8 cellular contexts compared by ENCODE assay signal in genomic region chr1:157948547-157949152, GRCh38. TPM values are rescaled to one million over a fixed set of nuclear protein-coding genes. Genes with fewer than 3 reads are reported as not detected.
DNase-seq lines count a peak whose midpoint lies in the region; ATAC-seq and TF ChIP-seq lines count a peak whose summit lies in the region.

No MANE protein-coding gene starts in this region.

- intact Hi-C loops in Right ventricle myocardium superior (cut with DNase I): loop anchor here (1.0 to 5.0 kb wide), 2 partner anchors 70 to 366 kb away; no protein-coding TSS in a partner anchor
- intact Hi-C loops in cardiac septum (cut with DNase I): loop anchor here (10.0 kb wide), 1 partner anchor 374 kb away; no protein-coding TSS in a partner anchor

- peak; percentile 42 for TF ChIP-seq CTCF in foreskin fibroblast (IDR thresholded peaks at IDR 0.05; ENCODE audit: low read depth, low read length)

- peak; percentile 94 for ATAC-seq in Right ventricle myocardium superior (ENCODE audit: poor library complexity)
- ATAC-seq in GM18511 (IDR thresholded peaks at IDR 0.05; ENCODE audit: unreplicated experiment): no peak

- no peak overlapping the region for H3K4me3 ChIP-seq in foreskin fibroblast (ENCODE audit: low read depth in 1 of 2, low read length in 2 of 2)

- DNase-seq in Right ventricle myocardium superior (no peak), cardiac septum (ENCODE audit: low spot score) (no peak), RKO (ENCODE audit: low spot score) (peak; percentile 52), foreskin fibroblast (peak; percentile 23 to 60), renal cortical epithelial cell (ENCODE audit: low read depth) (peak; percentile 65), epidermal melanocyte (ENCODE audit: insufficient read length, low spot score) (no peak), NCI-H1048 (lab: John Stamatoyannopoulos, UW) (no peak)

RNA-seq across cellular contexts. Expression of gene KIRREL1, which starts 44.8 kb away (rescaled TPM):
- total RNA-seq in Right ventricle myocardium superior (9.5 TPM), cardiac septum (10.9 TPM), renal cortical epithelial cell (161 and 297 TPM in 2 replicates)

Comparison
In these comparisons a context has a peak if more than half of its experiments do, and no peak if none do; other contexts are left out.
1. DNase-seq: peak in RKO (single experiment), foreskin fibroblast (2 of 2) and renal cortical epithelial cell (single experiment); none in Right ventricle myocardium superior (single experiment), cardiac septum (single experiment), epidermal melanocyte (single experiment) and NCI-H1048 (single experiment).
2. RNA of gene KIRREL1, which starts 44.8 kb away (total RNA-seq): 161 to 297 TPM in renal cortical epithelial cell; 10.9 TPM in cardiac septum (single experiment) and 9.5 TPM in Right ventricle myocardium superior (single experiment); every median in the first group is over 10 times any median in the second.